In genomic region chr4:183658362-183659028, GRCh38 we compare ENCODE assay signal across 8 cellular contexts. TPM values are rescaled to one million over a fixed set of nuclear protein-coding genes. Genes with fewer than 3 reads are reported as not detected.
DNase-seq lines count a peak whose midpoint lies in the region; ATAC-seq, FAIRE-seq and TF ChIP-seq lines count a peak whose summit lies in the region.

No MANE protein-coding gene starts in this region.

- TF ChIP-seq POLR2A in esophagus muscularis mucosa (IDR thresholded peaks at IDR 0.05; ENCODE audit: low read depth): no peak
- no peak; the same call in 1 of the 2 replicates for TF ChIP-seq POLR2A in H54 (IDR thresholded peaks at IDR 0.05; ENCODE audit: low read depth, low read length)

- ATAC-seq in GM18909 (IDR thresholded peaks at IDR 0.05; ENCODE audit: poor library complexity, unreplicated experiment): peak; percentile 39
- ATAC-seq in activated CD8-positive, alpha-beta T cell treated with anti-CD3 and anti-CD28 coated beads for 36 hours: no peak
- no peak for ATAC-seq in naive thymus-derived CD8-positive, alpha-beta T cell

- FAIRE-seq in H54 (lab: Jason Lieb, UNC): no peak

- peaks cover 13% of the 10 kb centered on the region for H3K36me3 Mint-ChIP-seq in activated CD8-positive, alpha-beta T cell treated with anti-CD3 and anti-CD28 coated beads for 36 hours (ENCODE audit: low read depth)
- H3K36me3 Mint-ChIP-seq in naive thymus-derived CD8-positive, alpha-beta T cell: peaks cover 3 to 11% (median 4%) of the 10 kb centered on the region in 3 donors

- peaks cover 0 to 28% (median 9%) of the 10 kb centered on the region in 4 donors for H3K36me3 ChIP-seq in esophagus muscularis mucosa
- peaks cover 2% of the 10 kb centered on the region for H3K36me3 ChIP-seq in urinary bladder (ENCODE audit: insufficient read depth)

- intact Hi-C loops in activated CD8-positive, alpha-beta T cell treated with anti-CD3 and anti-CD28 coated beads for 36 hours (cut with micrococcal nuclease): loop anchor here (10.0 kb wide), 1 partner anchor 154 kb away; the partner anchor contains the start of gene ING2
- intact Hi-C loops in esophagus muscularis mucosa (cut with DNase I): loop anchor here (2.0 to 10.0 kb wide), 3 partner anchors 54 to 186 kb away; no protein-coding TSS in a partner anchor

- CTCF ChIA-PET in activated CD8-positive, alpha-beta T cell treated with anti-CD3 and anti-CD28 coated beads for 36 hours (lab: Charles Lee): no interaction called here

- 0% methylated on average over 11 of the region's 39 CpGs for WGBS in esophagus muscularis mucosa
- under 1% methylated on average over 33 of the region's 39 CpGs for WGBS in urinary bladder

- peak; percentile 1 for TF ChIP-seq CTCF in activated CD8-positive, alpha-beta T cell treated with anti-CD3 and anti-CD28 coated beads for 36 hours (IDR thresholded peaks at IDR 0.05)
- TF ChIP-seq CTCF in esophagus muscularis mucosa (IDR thresholded peaks at IDR 0.05): no peak

- peak overlapping the region; percentile 86 to 94 (median 91) for H3K27ac ChIP-seq in esophagus muscularis mucosa (replicated peaks in 1 of 4)
- H3K27ac ChIP-seq in urinary bladder (ENCODE audit: low read depth): peak overlapping the region; percentile 25

- no peaks in the 10 kb centered on the region for H3K27me3 ChIP-seq in esophagus muscularis mucosa

- H3K27me3 Mint-ChIP-seq in activated CD8-positive, alpha-beta T cell treated with anti-CD3 and anti-CD28 coated beads for 36 hours: no peaks in the 10 kb centered on the region
- H3K27me3 Mint-ChIP-seq in naive thymus-derived CD8-positive, alpha-beta T cell: no peaks in the 10 kb centered on the region

- peak; percentile 53 for DNase-seq in AG20443 (ENCODE audit: low spot score)
- DNase-seq in HT1080 (ENCODE audit: low read depth): peak; percentile 29
- peak; percentile 26 for DNase-seq in activated CD8-positive, alpha-beta T cell treated with anti-CD3 and anti-CD28 coated beads for 36 hours
- DNase-seq in esophagus muscularis mucosa (ENCODE audit: extremely low spot score): no peak
- peak in 5 of 10 donors; percentile 2 to 27 (median 7) for DNase-seq in naive thymus-derived CD8-positive, alpha-beta T cell
- DNase-seq in H54 (ENCODE audit: insufficient read length, low spot score): no peak

- H3K9me3 ChIP-seq in esophagus muscularis mucosa: no peaks in the 10 kb centered on the region

- peaks cover 34% of the 10 kb centered on the region for H3K4me1 Mint-ChIP-seq in activated CD8-positive, alpha-beta T cell treated with anti-CD3 and anti-CD28 coated beads for 36 hours (ENCODE audit: low read depth)
- peaks cover 21 to 54% (median 41%) of the 10 kb centered on the region in 4 donors for H3K4me1 Mint-ChIP-seq in naive thymus-derived CD8-positive, alpha-beta T cell

- H3K4me1 ChIP-seq in esophagus muscularis mucosa (peaks cover 20 to 49% (median 43%) of the 10 kb centered on the region in 4 donors), urinary bladder (ENCODE audit: insufficient read depth) (peaks cover 2% of the 10 kb centered on the region)

- no peak for TF ChIP-seq EP300 in esophagus muscularis mucosa (IDR thresholded peaks at IDR 0.05)

- peak overlapping the region; percentile 85 for H3K4me3 Mint-ChIP-seq in activated CD8-positive, alpha-beta T cell treated with anti-CD3 and anti-CD28 coated beads for 36 hours
- peak overlapping the region; percentile 89 to 97 (median 92) for H3K4me3 Mint-ChIP-seq in naive thymus-derived CD8-positive, alpha-beta T cell

- POLR2A ChIA-PET in activated CD8-positive, alpha-beta T cell treated with anti-CD3 and anti-CD28 coated beads for 36 hours (lab: Charles Lee): interaction anchor here (1.9 kb wide), 1 partner anchor 214 kb away, joined by 8 read pairs; the partner anchor contains the start of gene CDKN2AIP
- POLR2A ChIA-PET in naive thymus-derived CD8-positive, alpha-beta T cell (lab: Charles Lee): interaction anchor here (1.0 to 1.2 kb wide), 3 partner anchors 155 to 740 kb away, joined by 3 to 9 read pairs (median 8); partner anchors contain the start of gene CDKN2AIP

- H3K9me3 Mint-ChIP-seq in activated CD8-positive, alpha-beta T cell treated with anti-CD3 and anti-CD28 coated beads for 36 hours: no peaks in the 10 kb centered on the region
- no peaks in the 10 kb centered on the region for H3K9me3 Mint-ChIP-seq in naive thymus-derived CD8-positive, alpha-beta T cell

- peak overlapping the region; percentile 95 for H3K27ac Mint-ChIP-seq in activated CD8-positive, alpha-beta T cell treated with anti-CD3 and anti-CD28 coated beads for 36 hours
- peak overlapping the region; percentile 91 to 99 (median 95) for H3K27ac Mint-ChIP-seq in naive thymus-derived CD8-positive, alpha-beta T cell

- H3K4me3 ChIP-seq in esophagus muscularis mucosa (peak overlapping the region; percentile 74 to 98 (median 89)), urinary bladder (ENCODE audit: low read depth, low read length) (peak overlapping the region; percentile 69)

RNA-seq across cellular contexts. Expression of gene RWDD4, which starts 0.5 kb away (rescaled TPM):
- 31.0 and 37.9 TPM in 2 replicates for total RNA-seq in HT1080 (2014; rRNA removed; shearing (Covaris generic))
- 37.9 and 40.7 TPM in 2 replicates for polyA plus RNA-seq in HT1080 (2015; cell fraction: cytosol; rRNA removed)
- polyA plus RNA-seq in HT1080 (2015; cell fraction: nucleus; rRNA removed): 14.2 and 16.1 TPM in 2 replicates
- 10 to 100 TPM; 19.4 to 20.9 TPM for total RNA-seq in activated CD8-positive, alpha-beta T cell treated with anti-CD3 and anti-CD28 coated beads for 36 hours
- 10 to 100 TPM; 30.5 to 40.3 (median 30.9) TPM for total RNA-seq in esophagus muscularis mucosa
- total RNA-seq in naive thymus-derived CD8-positive, alpha-beta T cell: 10 to 100 TPM; 12.9 to 18.9 TPM
- polyA plus RNA-seq in naive thymus-derived CD8-positive, alpha-beta T cell: 10 to 100 TPM; 18.6 to 19.1 (median 19.0) TPM
- 31.4 TPM for total RNA-seq in urinary bladder
- 18.0 TPM for polyA plus RNA-seq in urinary bladder

RNA-seq across cellular contexts. Expression of gene TRAPPC11, which starts 0.6 kb away (rescaled TPM):
- total RNA-seq in HT1080 (2014; rRNA removed; shearing (Covaris generic)): 15.4 and 18.9 TPM in 2 replicates
- polyA plus RNA-seq in HT1080 (2015; cell fraction: cytosol; rRNA removed): 14.0 and 19.6 TPM in 2 replicates
- 47.7 and 57.9 TPM in 2 replicates for polyA plus RNA-seq in HT1080 (2015; cell fraction: nucleus; rRNA removed)
- total RNA-seq in activated CD8-positive, alpha-beta T cell treated with anti-CD3 and anti-CD28 coated beads for 36 hours: 10 to 100 TPM; 28.5 to 32.2 TPM
- 10 to 100 TPM; 35.6 to 42.8 (median 39.7) TPM for total RNA-seq in esophagus muscularis mucosa
- total RNA-seq in naive thymus-derived CD8-positive, alpha-beta T cell: 10 to 100 TPM; 40.8 to 42.8 TPM
- polyA plus RNA-seq in naive thymus-derived CD8-positive, alpha-beta T cell: 10 to 100 TPM; 14.0 to 19.5 (median 19.1) TPM
- 83.5 TPM for total RNA-seq in urinary bladder
- 19.3 TPM for polyA plus RNA-seq in urinary bladder

Comparison
In these comparisons a context has a peak if more than half of its experiments do, and no peak if none do; other contexts are left out.
1. DNase-seq: peak in AG20443 (single experiment), HT1080 (single experiment) and activated CD8-positive, alpha-beta T cell treated with anti-CD3 and anti-CD28 coated beads for 36 hours (single experiment); none in esophagus muscularis mucosa (single experiment) and H54 (single experiment).